In genomic region chr17:31595666-31596381, GRCh38 we compare ENCODE assay signal across 12 cellular contexts.
DNase-seq lines count a peak whose midpoint lies in the region; ATAC-seq and TF ChIP-seq lines count a peak whose summit lies in the region.
"Had no signal": no experiment of that assay in that cellular context is flagged by ENCODE, and none has a peak within 500 bp of the region (broad histone marks: within the 10 kb centered on the region; RNA-seq: fewer than 3 reads in every experiment).

No MANE protein-coding gene starts in this region.

- H3K9me3 ChIP-seq in BLaER1 (no peaks in the 10 kb centered on the region), esophagus squamous epithelium (no peaks in the 10 kb centered on the region), trophoblast cell (ENCODE audit: insufficient read depth, low read depth, low read length) (no peaks in the 10 kb centered on the region)

- H3K9ac ChIP-seq in BLaER1 (peak overlapping the region; percentile 65), trophoblast cell (ENCODE audit: low read length) (no peak overlapping the region)

- peak overlapping the region; percentile 23 for H3K14ac ChIP-seq in trophoblast cell (ENCODE audit: low read length)

- peaks cover 24% of the 10 kb centered on the region for H3K79me1 ChIP-seq in trophoblast cell (ENCODE audit: low read length)

- peak overlapping the region; percentile 58 for H2BK12ac ChIP-seq in trophoblast cell (ENCODE audit: low read length)

- POLR2A ChIA-PET in RWPE1 (lab: Yijun Ruan, JAX; ENCODE audit: low non-redundant PET): interaction anchor here (0.6 to 0.8 kb wide), 2 partner anchors 35 to 53 kb away, joined by 3 to 6 read pairs; no protein-coding TSS in a partner anchor
- POLR2A ChIA-PET in naive thymus-derived CD8-positive, alpha-beta T cell (lab: Charles Lee): no interaction called here

- no peak overlapping the region for H4K12ac ChIP-seq in trophoblast cell (ENCODE audit: low read depth, low read length)

- H3K9me3 Mint-ChIP-seq in naive thymus-derived CD8-positive, alpha-beta T cell: no peaks in the 10 kb centered on the region
- H3K9me3 Mint-ChIP-seq: activated naive CD8-positive, alpha-beta T cell treated with anti-CD3 and anti-CD28 coated beads for 36 hours; nephron had no signal

- WGBS in esophagus squamous epithelium, 2 donors: 76 to 82% methylated on average over 10 of the region's 10 CpGs
- no CpG with 5 or more reads among the region's 10 CpGs for WGBS in trophoblast cell (ENCODE audit: extremely low coverage, insufficient coverage, insufficient read length)

- no peak overlapping the region for H3K4me3 Mint-ChIP-seq in naive thymus-derived CD8-positive, alpha-beta T cell
- H3K4me3 Mint-ChIP-seq: activated naive CD8-positive, alpha-beta T cell treated with anti-CD3 and anti-CD28 coated beads for 36 hours; nephron had no signal

- no peak overlapping the region for H3K23ac ChIP-seq in trophoblast cell (ENCODE audit: low read length)

- H3K27ac ChIP-seq in BLaER1: peak overlapping the region; percentile 91
- peak overlapping the region; percentile 98 for H3K27ac ChIP-seq in RWPE1
- peak overlapping the region; percentile 69 to 87 (median 82) for H3K27ac ChIP-seq in esophagus squamous epithelium
- H3K27ac ChIP-seq in trophoblast cell (ENCODE audit: low read depth, low read length): peak overlapping the region; percentile 79
- H3K27ac ChIP-seq: C4-2B had no signal

- peaks cover 0 to 1% (median 0%) of the 10 kb centered on the region in 5 donors for H3K27me3 Mint-ChIP-seq in naive thymus-derived CD8-positive, alpha-beta T cell
- H3K27me3 Mint-ChIP-seq: activated naive CD8-positive, alpha-beta T cell treated with anti-CD3 and anti-CD28 coated beads for 36 hours had no signal

- H3K4me2 ChIP-seq in BLaER1 (peak overlapping the region; percentile 92), trophoblast cell (ENCODE audit: low read length) (peak overlapping the region; percentile 2)

- H3K4me3 ChIP-seq in BLaER1: no peak overlapping the region
- no peak overlapping the region for H3K4me3 ChIP-seq in esophagus squamous epithelium
- no peak overlapping the region for H3K4me3 ChIP-seq in trophoblast cell (ENCODE audit: low read depth, low read length)

- H3K4me1 ChIP-seq in BLaER1 (peaks cover 64% of the 10 kb centered on the region), esophagus squamous epithelium (peaks cover 18 to 42% (median 29%) of the 10 kb centered on the region in 3 donors), trophoblast cell (ENCODE audit: control insufficient read depth in 1 of 2, insufficient read depth in 2 of 2, low read length in 2 of 2) (peaks cover 25 to 45% of the 10 kb centered on the region in 2 experiments)

- peaks cover 0 to 7% (median 0%) of the 10 kb centered on the region in 4 donors for H3K4me1 Mint-ChIP-seq in naive thymus-derived CD8-positive, alpha-beta T cell

- peak overlapping the region; percentile 24 for H4K8ac ChIP-seq in trophoblast cell (ENCODE audit: low read depth, low read length)

- H3K79me2 ChIP-seq in trophoblast cell (ENCODE audit: control insufficient read depth, insufficient read depth, low read length, poor library complexity): peaks cover 5% of the 10 kb centered on the region

- H3K27ac Mint-ChIP-seq in naive thymus-derived CD8-positive, alpha-beta T cell: no peak overlapping the region
- H3K27ac Mint-ChIP-seq: activated naive CD8-positive, alpha-beta T cell treated with anti-CD3 and anti-CD28 coated beads for 36 hours had no signal

- H2BK120ac ChIP-seq in trophoblast cell (ENCODE audit: insufficient read depth, low read length, poor library complexity): peak overlapping the region; percentile 69

- no peak overlapping the region for H2AFZ ChIP-seq in trophoblast cell (ENCODE audit: insufficient read depth, low read length, poor library complexity)

- H3K36me3 ChIP-seq in BLaER1 (0 out of 2 replicates have a peak, but pooled peaks cover 5% of the 10 kb centered on the region), esophagus squamous epithelium (peaks cover 0 to 20% (median 0%) of the 10 kb centered on the region in 3 donors), trophoblast cell (ENCODE audit: control insufficient read depth in 1 of 2, insufficient read depth in 2 of 2, low read length in 2 of 2) (no peaks in the 10 kb centered on the region)

- intact Hi-C loops in esophagus squamous epithelium (cut with DNase I): no loop called here

- TF ChIP-seq POLR2A in esophagus squamous epithelium (IDR thresholded peaks at IDR 0.05): no peak

- peak overlapping the region; percentile 80 for H4K91ac ChIP-seq in trophoblast cell (ENCODE audit: low read depth, low read length)

- peak; percentile 27 for DNase-seq in RWPE1 (ENCODE audit: low spot score)
- no peak for DNase-seq in esophagus squamous epithelium (lab: John Stamatoyannopoulos, UW)
- peak; percentile 55 to 73 for DNase-seq in trophoblast cell
- DNase-seq in HCEC 1CT: no peak
- DNase-seq in ureter (ENCODE audit: low spot score): no peak
- DNase-seq in naive thymus-derived CD8-positive, alpha-beta T cell: no peak
- DNase-seq: activated CD4-positive, CD25-positive, alpha-beta regulatory T cell treated with anti-CD3 and anti-CD28 coated beads, Interleukin-2, amount 50 U/mL, for 72 hours had no signal

- ATAC-seq in GM21576 (IDR thresholded peaks at IDR 0.05; ENCODE audit: unreplicated experiment): no peak
- no peak for ATAC-seq in naive thymus-derived CD8-positive, alpha-beta T cell

- H3K18ac ChIP-seq in trophoblast cell (ENCODE audit: low read length): peak overlapping the region; percentile 48

- H3K4ac ChIP-seq in trophoblast cell (ENCODE audit: low read depth, low read length): no peak overlapping the region

- peak overlapping the region; percentile 83 for H2BK5ac ChIP-seq in trophoblast cell (ENCODE audit: low read depth, low read length, poor library complexity)

- H2AK5ac ChIP-seq in trophoblast cell (ENCODE audit: low read length): peak overlapping the region; percentile 9

- H4K20me1 ChIP-seq in BLaER1: no peaks in the 10 kb centered on the region

- CTCF ChIA-PET in RWPE1 (lab: Yijun Ruan, JAX): interaction anchor here (0.5 to 0.9 kb wide), 2 partner anchors 37 to 543 kb away, joined by 3 read pairs; no protein-coding TSS in a partner anchor

- no peaks in the 10 kb centered on the region for H3K36me3 Mint-ChIP-seq in naive thymus-derived CD8-positive, alpha-beta T cell
- H3K36me3 Mint-ChIP-seq: activated naive CD8-positive, alpha-beta T cell treated with anti-CD3 and anti-CD28 coated beads for 36 hours had no signal

- H3K27me3 ChIP-seq in BLaER1: no peaks in the 10 kb centered on the region
- no peaks in the 10 kb centered on the region for H3K27me3 ChIP-seq in esophagus squamous epithelium
- H3K27me3 ChIP-seq in trophoblast cell (ENCODE audit: insufficient read depth, low read length): no peaks in the 10 kb centered on the region

- TF ChIP-seq CTCF in RWPE1 (conservative IDR thresholded peaks at IDR 0.05; ENCODE audit: low read depth) (no peak), esophagus squamous epithelium (IDR thresholded peaks at IDR 0.05) (no peak)

Comparison
In these comparisons a context has a peak if more than half of its experiments do, and no peak if none do; other contexts are left out.
1. DNase-seq: peak in RWPE1 (single experiment) and trophoblast cell (2 of 2); none in esophagus squamous epithelium (single experiment), HCEC 1CT (single experiment), ureter (single experiment) and naive thymus-derived CD8-positive, alpha-beta T cell (0 of 10).
2. Peak in every context shown above with its lines, with median percentiles within 50 percentile points of each other: H3K27ac ChIP-seq.